7 cellular contexts compared by ENCODE assay signal in genomic region chr14:50001146-50001998, GRCh38.
A peak's percentile ranks its signal among the peaks of the same experiment; 100 is the strongest.
DNase-seq lines count a peak whose midpoint lies in the region; ATAC-seq, FAIRE-seq and TF ChIP-seq lines count a peak whose summit lies in the region.

No MANE protein-coding gene starts in this region.

- H4K20me1 ChIP-seq in SU-DHL-6 (ENCODE audit: low read depth, low read length) (no peaks in the 10 kb centered on the region), keratinocyte (ENCODE audit: control insufficient read depth, extremely low read depth, insufficient read depth, low read length) (no peaks in the 10 kb centered on the region)

- dilution Hi-C loops in keratinocyte (cut with MboI; ENCODE audit: extremely low pct_ligation_motif_present, low sequenced_read_pairs), result no loop called here

- peak overlapping the region; percentile 61 for H2AFZ ChIP-seq in SU-DHL-6 (ENCODE audit: low read depth, low read length, severe bottlenecking)
- H2AFZ ChIP-seq in keratinocyte (ENCODE audit: control insufficient read depth, low read length), result peak overlapping the region; percentile 44

- DNase-seq in keratinocyte (ENCODE audit: low read depth, low spot score) (no peak), NCI-H524 treated with DMSO at 0.1 percent for 48 hours (lab: John Stamatoyannopoulos, UW) (no peak)
- DNase-seq in stimulated activated CD4-positive, alpha-beta T cell treated with anti-CD3 and anti-CD28 coated beads, Interleukin-4, amount 100 ng/mL, for 24 hours, result peak; percentile 76

- H3K9me3 ChIP-seq in SU-DHL-6 (ENCODE audit: insufficient read depth, low read length), result no peaks in the 10 kb centered on the region
- no peaks in the 10 kb centered on the region for H3K9me3 ChIP-seq in keratinocyte (ENCODE audit: control insufficient read depth, low read depth, low read length)

- H3K36me3 ChIP-seq in SU-DHL-6 (ENCODE audit: low read length), result no peaks in the 10 kb centered on the region
- no peaks in the 10 kb centered on the region for H3K36me3 ChIP-seq in keratinocyte (ENCODE audit: control insufficient read depth in 2 of 2, extremely low read depth in 1 of 2, insufficient read depth in 2 of 2, low read length in 2 of 2)

- peaks cover 54% of the 10 kb centered on the region for H3K4me1 ChIP-seq in keratinocyte (ENCODE audit: control insufficient read depth, extremely low read depth, insufficient read depth, low read length)

- H3K9me1 ChIP-seq in keratinocyte (ENCODE audit: control insufficient read depth, extremely low read depth, insufficient read depth, low read length), result no peaks in the 10 kb centered on the region

- H3F3A ChIP-seq in SU-DHL-6 (ENCODE audit: insufficient read depth), result peaks cover 42% of the 10 kb centered on the region

- no peaks in the 10 kb centered on the region for H3K9me2 ChIP-seq in SU-DHL-6 (replicated peaks; ENCODE audit: insufficient read depth, low read length)

- peak overlapping the region; percentile 96 for H3K4me2 ChIP-seq in SU-DHL-6 (ENCODE audit: low read depth, low read length, poor library complexity, severe bottlenecking)
- H3K4me2 ChIP-seq in keratinocyte (ENCODE audit: control insufficient read depth, extremely low read depth, insufficient read depth, low read depth, low read length), result peak overlapping the region; percentile 93

- TF ChIP-seq CTCF in SU-DHL-6 (IDR thresholded peaks at IDR 0.05; ENCODE audit: insufficient read depth, low read length, poor library complexity, severe bottlenecking), result no peak
- TF ChIP-seq CTCF in keratinocyte (optimal IDR thresholded peaks at IDR 0.05 in 1 of 3, IDR thresholded peaks at IDR 0.05 in 1 of 3, conservative IDR thresholded peaks at IDR 0.05 in 1 of 3; ENCODE audit: extremely low read depth in 1 of 3, insufficient read depth in 2 of 3, low read length in 3 of 3), result no peak

- ATAC-seq in GM18520 (IDR thresholded peaks at IDR 0.05; ENCODE audit: unreplicated experiment) (peak; percentile 7), HG03354 (IDR thresholded peaks at IDR 0.05; ENCODE audit: poor library complexity, severe bottlenecking, unreplicated experiment) (peak; percentile 22)

- H3K4me3 ChIP-seq in SU-DHL-6 (ENCODE audit: insufficient read depth, low read length, poor library complexity, severe bottlenecking), result peak overlapping the region; percentile 58
- H3K4me3 ChIP-seq in keratinocyte (ENCODE audit: control insufficient read depth in 2 of 3, extremely low read depth in 1 of 3, insufficient read depth in 2 of 3, low read depth in 1 of 3, low read length in 3 of 3), result peak overlapping the region in 2 of 3 experiments; percentile 61 to 63

- FAIRE-seq in keratinocyte (lab: Jason Lieb, UNC), result peak; percentile 70

- H3K79me2 ChIP-seq in SU-DHL-6 (ENCODE audit: insufficient read depth, low read length) (no peaks in the 10 kb centered on the region), keratinocyte (ENCODE audit: control insufficient read depth, insufficient read depth, low read length) (no peaks in the 10 kb centered on the region)

- H3K27ac ChIP-seq in SU-DHL-6 (ENCODE audit: low read depth, low read length) (peak overlapping the region; percentile 95), adipose tissue (ENCODE audit: low read depth, low read length) (peak overlapping the region; percentile 20), keratinocyte (ENCODE audit: control insufficient read depth, insufficient read depth, low read length) (peak overlapping the region; percentile 98)

- 23 to 61% (median 46%) methylated on average over 23 of the region's 23 CpGs for whole genome bisulfite sequencing in adipose tissue, 3 donors

- H3K9ac ChIP-seq in SU-DHL-6 (ENCODE audit: low read length), result peak overlapping the region; percentile 83
- peak overlapping the region; percentile 90 for H3K9ac ChIP-seq in keratinocyte (ENCODE audit: control insufficient read depth, extremely low read depth, insufficient read depth, low read length)

- no peaks in the 10 kb centered on the region for H3K27me3 ChIP-seq in SU-DHL-6 (ENCODE audit: low read length)
- no peaks in the 10 kb centered on the region for H3K27me3 ChIP-seq in keratinocyte (ENCODE audit: control insufficient read depth, extremely low read depth, insufficient read depth, low read length)

Comparison
In these comparisons a context has a peak if more than half of its experiments do, and no peak if none do; other contexts are left out.
1. H3K27ac ChIP-seq: peak in every context shown above with its lines; median percentile 98 in keratinocyte; 95 in SU-DHL-6; 20 in adipose tissue.